In the genomic region with DNA sequence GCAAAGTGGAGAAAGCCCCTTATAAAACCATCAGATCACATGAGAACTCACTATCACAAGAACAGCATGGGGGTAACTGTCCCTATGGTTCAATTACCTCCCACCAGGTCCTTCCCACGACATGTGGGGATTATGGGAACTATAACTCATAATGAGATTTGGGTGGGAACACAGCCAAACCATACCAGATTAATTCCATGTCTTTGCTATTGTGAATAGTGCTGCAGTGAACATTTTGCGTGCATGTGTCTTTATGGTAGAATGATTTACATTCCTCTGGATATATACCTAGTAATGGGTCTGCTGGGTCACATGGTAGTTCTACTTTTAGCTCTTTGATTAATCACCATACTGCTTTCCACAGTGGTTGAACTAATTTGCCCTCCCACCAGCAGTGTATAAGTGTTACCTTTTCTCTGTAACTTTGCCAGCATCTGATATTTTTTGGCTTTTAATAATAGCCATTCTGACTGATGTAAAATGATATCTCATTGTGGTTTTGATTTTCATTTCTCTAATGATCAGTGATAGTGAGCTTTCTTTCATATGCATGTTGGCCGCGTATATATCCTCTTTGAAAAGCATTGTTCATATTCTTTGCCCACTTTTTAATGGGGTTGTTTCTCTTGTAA, we compare ENCODE assay signal across 26 cellular contexts.
"Had no signal": no experiment of that assay in that cellular context is flagged by ENCODE, and none has a peak within 500 bp of the region (broad histone marks: within the 10 kb centered on the region; RNA-seq: fewer than 3 reads in every experiment).

No MANE protein-coding gene starts in this region.

- H3K9me3 ChIP-seq: testis, vagina had no signal

- H3K27ac Mint-ChIP-seq: activated CD4-positive, alpha-beta T cell treated with anti-CD3 and anti-CD28 coated beads, Interleukin-2, amount 10 ng/mL, durations not matched to agents 7 days and 5 days; activated CD8-positive, alpha-beta memory T cell treated with anti-CD3 and anti-CD28 coated beads, Interleukin-2, amount 10 ng/mL, durations not matched to agents 7 days and 5 days; activated CD8-positive, alpha-beta T cell treated with anti-CD3 and anti-CD28 coated beads for 36 hours; activated naive CD4-positive, alpha-beta T cell treated with anti-CD3 and anti-CD28 coated beads, Interleukin-2, amount 50 U/mL, for 24 hours; activated T-helper 1 cell treated with anti-CD3 and anti-CD28 coated beads, Interleukin-12 subunit alpha, Interleukin-12 subunit beta, Interleukin-2, Interleukin-4 antibody, amounts not matched to agents 30 ng/mL and 10 ng/mL and 1 ng/mL, durations not matched to agents 14 hours and 24 hours and 36 hours; mesothelial cell of epicardium; natural killer cell had no signal

- ATAC-seq: activated CD8-positive, alpha-beta memory T cell treated with anti-CD3 and anti-CD28 coated beads, Interleukin-2, amount 10 ng/mL, durations not matched to agents 7 days and 5 days; activated CD8-positive, alpha-beta T cell treated with anti-CD3 and anti-CD28 coated beads for 36 hours; natural killer cell had no signal

- H3K27ac ChIP-seq: hepatocyte, left ventricle myocardium inferior, testis, vagina, WERI-Rb-1 had no signal

- H3K4me1 ChIP-seq: left ventricle myocardium inferior, testis, vagina had no signal

- FAIRE-seq: colon, frontal cortex had no signal

- H3K79me2 ChIP-seq: hepatocyte had no signal

- H3K4me3 Mint-ChIP-seq: activated CD4-positive, alpha-beta T cell treated with anti-CD3 and anti-CD28 coated beads, Interleukin-2, amount 10 ng/mL, durations not matched to agents 7 days and 5 days; activated CD8-positive, alpha-beta memory T cell treated with anti-CD3 and anti-CD28 coated beads, Interleukin-2, amount 10 ng/mL, durations not matched to agents 7 days and 5 days; activated CD8-positive, alpha-beta T cell treated with anti-CD3 and anti-CD28 coated beads for 36 hours; activated naive CD4-positive, alpha-beta T cell treated with anti-CD3 and anti-CD28 coated beads, Interleukin-2, amount 50 U/mL, for 24 hours; activated T-helper 1 cell treated with anti-CD3 and anti-CD28 coated beads, Interleukin-12 subunit alpha, Interleukin-12 subunit beta, Interleukin-2, Interleukin-4 antibody, amounts not matched to agents 30 ng/mL and 10 ng/mL and 1 ng/mL, durations not matched to agents 14 hours and 24 hours and 36 hours; mesothelial cell of epicardium; natural killer cell had no signal

- H3K4me2 ChIP-seq: hepatocyte had no signal

- H3K4me3 ChIP-seq: hepatocyte, left ventricle myocardium inferior, testis, vagina had no signal

- H3K36me3 ChIP-seq: left ventricle myocardium inferior, vagina, WERI-Rb-1 had no signal

- H3K27me3 ChIP-seq: testis, vagina had no signal

- H3K36me3 Mint-ChIP-seq: activated CD8-positive, alpha-beta memory T cell treated with anti-CD3 and anti-CD28 coated beads, Interleukin-2, amount 10 ng/mL, durations not matched to agents 7 days and 5 days; natural killer cell had no signal

- H3K4me1 Mint-ChIP-seq: activated CD4-positive, alpha-beta T cell treated with anti-CD3 and anti-CD28 coated beads, Interleukin-2, amount 10 ng/mL, durations not matched to agents 7 days and 5 days; activated CD8-positive, alpha-beta memory T cell treated with anti-CD3 and anti-CD28 coated beads, Interleukin-2, amount 10 ng/mL, durations not matched to agents 7 days and 5 days; activated naive CD4-positive, alpha-beta T cell treated with anti-CD3 and anti-CD28 coated beads, Interleukin-2, amount 50 U/mL, for 24 hours; mesothelial cell of epicardium; natural killer cell had no signal

- DNase-seq: activated CD4-positive, alpha-beta T cell treated with anti-CD3 and anti-CD28 coated beads, Interleukin-2, amount 10 ng/mL, durations not matched to agents 7 days and 5 days; activated CD4-positive, CD25-positive, alpha-beta regulatory T cell treated with anti-CD3 and anti-CD28 coated beads, Interleukin-2, amount 50 U/mL, for 72 hours; activated CD8-positive, alpha-beta memory T cell treated with anti-CD3 and anti-CD28 coated beads, Interleukin-2, amount 10 ng/mL, durations not matched to agents 7 days and 5 days; activated CD8-positive, alpha-beta T cell treated with anti-CD3 and anti-CD28 coated beads for 36 hours; activated gamma-delta T cell; activated T-cell treated with anti-CD3 and anti-CD28 coated beads for 4 hours; aorta; central memory CD4-positive, alpha-beta T cell; effector memory CD4-positive, alpha-beta T cell; glutamatergic neuron; left ventricle myocardium inferior; mammary epithelial cell; natural killer cell; retina; stimulated activated CD4-positive, alpha-beta T cell treated with anti-CD3 and anti-CD28 coated beads, Interleukin-4, amount 100 ng/mL, for 1 hour; stimulated activated naive CD4-positive, alpha-beta T cell; testis; trophoblast cell; WERI-Rb-1 had no signal

- H2AFZ ChIP-seq: hepatocyte had no signal
